ENCODE assay signal across 8 cellular contexts in genomic region chr5:112737472-112738179, GRCh38. TPM values are rescaled to one million over a fixed set of nuclear protein-coding genes. Genes with fewer than 3 reads are reported as not detected.
DNase-seq lines count a peak whose midpoint lies in the region; ATAC-seq, FAIRE-seq and TF ChIP-seq lines count a peak whose summit lies in the region.

Gene APC, plus strand, starts transcription at chr5:112737885. Its CDS starts 17,006 bp downstream, at chr5:112754891.

- H3K9me3 Mint-ChIP-seq in T-helper 2 cell treated with Interferon-gamma antibody and Interleukin-4, amounts not matched to agents 5 μg/mL and 100 μg/mL, for 36 hours, result no peaks in the 10 kb centered on the region
- no peaks in the 10 kb centered on the region for H3K9me3 Mint-ChIP-seq in astrocyte (ENCODE audit: unreplicated experiment)

- peak within 1 kb of the TSS; percentile 88 for H3K4me3 Mint-ChIP-seq in T-helper 2 cell treated with Interferon-gamma antibody and Interleukin-4, amounts not matched to agents 5 μg/mL and 100 μg/mL, for 36 hours
- H3K4me3 Mint-ChIP-seq in astrocyte (ENCODE audit: unreplicated experiment), result peak within 1 kb of the TSS; percentile 85

- peak within 1 kb of the TSS; percentile 80 for H3K27ac ChIP-seq in astrocyte (ENCODE audit: low read depth, low read length)

- peak within 1 kb of the TSS; percentile 97 for H3K4me2 ChIP-seq in astrocyte (ENCODE audit: low read length)

- H3K4me1 ChIP-seq in astrocyte (ENCODE audit: insufficient read depth, low read length), result peaks cover 21% of the 10 kb centered on the region

- H3K36me3 Mint-ChIP-seq in T-helper 2 cell treated with Interferon-gamma antibody and Interleukin-4, amounts not matched to agents 5 μg/mL and 100 μg/mL, for 36 hours (ENCODE audit: low read depth), result no peaks in the 10 kb centered on the region
- peaks cover 3% of the 10 kb centered on the region for H3K36me3 Mint-ChIP-seq in astrocyte (ENCODE audit: low read depth, unreplicated experiment)

- ATAC-seq in HG02798 (IDR thresholded peaks at IDR 0.05; ENCODE audit: poor library complexity, unreplicated experiment), result peak; percentile 100

- peak within 1 kb of the TSS; percentile 88 for H3K4me3 ChIP-seq in astrocyte (ENCODE audit: insufficient read depth, low read depth, low read length)

- peak within 1 kb of the TSS; percentile 93 for H2AFZ ChIP-seq in astrocyte (ENCODE audit: low read depth, low read length)

- H3K9me3 ChIP-seq in astrocyte (ENCODE audit: insufficient read depth, low read depth, low read length), result no peaks in the 10 kb centered on the region

- DNase-seq in GM13976 (ENCODE audit: low spot score) (peak; percentile 91), NCI-H187 treated with DMSO at 0.1 percent for 48 hours (lab: John Stamatoyannopoulos, UW) (peak; percentile 38), astrocyte (ENCODE audit: low read depth) (peak; percentile 86), hepatic stellate cell (ENCODE audit: low spot score) (peak; percentile 90), putamen (ENCODE audit: low spot score) (peak; percentile 96), urothelium cell line (ENCODE audit: low spot score) (peak; percentile 90)
- DNase-seq in T-helper 2 cell treated with Interferon-gamma antibody and Interleukin-4, amounts not matched to agents 5 μg/mL and 100 μg/mL, for 36 hours (ENCODE audit: low spot score), result peak; percentile 84

- H4K20me1 ChIP-seq in astrocyte (ENCODE audit: insufficient read depth, low read length), result peaks cover 7% of the 10 kb centered on the region

- H3K27me3 Mint-ChIP-seq in T-helper 2 cell treated with Interferon-gamma antibody and Interleukin-4, amounts not matched to agents 5 μg/mL and 100 μg/mL, for 36 hours (ENCODE audit: low read depth), result no peaks in the 10 kb centered on the region
- no peaks in the 10 kb centered on the region for H3K27me3 Mint-ChIP-seq in astrocyte (ENCODE audit: low read depth, unreplicated experiment)

- peak within 1 kb of the TSS; percentile 75 for H3K27ac Mint-ChIP-seq in T-helper 2 cell treated with Interferon-gamma antibody and Interleukin-4, amounts not matched to agents 5 μg/mL and 100 μg/mL, for 36 hours
- peak within 1 kb of the TSS; percentile 2 for H3K27ac Mint-ChIP-seq in astrocyte (ENCODE audit: unreplicated experiment)

- H3K9ac ChIP-seq in astrocyte (ENCODE audit: low read length), result peak within 1 kb of the TSS; percentile 86

- H3K79me2 ChIP-seq in astrocyte (ENCODE audit: insufficient read depth, low read length), result peaks cover 71% of the 10 kb centered on the region

- no peak for FAIRE-seq in astrocyte (lab: Jason Lieb, UNC)
- no peak for FAIRE-seq in urothelium cell line (lab: Jason Lieb, UNC)

- H3K4me1 Mint-ChIP-seq in T-helper 2 cell treated with Interferon-gamma antibody and Interleukin-4, amounts not matched to agents 5 μg/mL and 100 μg/mL, for 36 hours (ENCODE audit: low read depth), result peaks cover 13% of the 10 kb centered on the region
- peaks cover 7% of the 10 kb centered on the region for H3K4me1 Mint-ChIP-seq in astrocyte (ENCODE audit: low read depth, unreplicated experiment)

- in situ Hi-C loops in GM13976 (cut with MboI; ENCODE audit: low sequenced_read_pairs, unreplicated experiment), result no loop called here

- H3K36me3 ChIP-seq in astrocyte (ENCODE audit: insufficient read depth, low read length), result no peaks in the 10 kb centered on the region

- H3K27me3 ChIP-seq in astrocyte (ENCODE audit: insufficient read depth, low read length), result no peaks in the 10 kb centered on the region

- TF ChIP-seq CTCF in GM13976 (IDR thresholded peaks at IDR 0.05; ENCODE audit: borderline replicate concordance, control extremely low read depth, extremely low read depth, insufficient read depth, missing control alignments) (no peak), astrocyte (IDR thresholded peaks at IDR 0.05; ENCODE audit: insufficient read depth, low read depth, low read length) (no peak)

RNA-seq across cellular contexts. Expression of gene APC, which starts in this region (rescaled TPM):
- total RNA-seq in astrocyte, result 53.9 and 54.6 TPM in 2 replicates

Comparison
In these comparisons a context has a peak if more than half of its experiments do, and no peak if none do; other contexts are left out.
1. Peak in every context shown above with its lines: DNase-seq, ATAC-seq, H3K4me3 ChIP-seq and H3K27ac ChIP-seq.
2. DNase-seq: peak in every context shown above with its lines; median percentile 96 in putamen; 91 in GM13976; 90 in hepatic stellate cell; 90 in urothelium cell line; 86 in astrocyte; 84 in T-helper 2 cell treated with Interferon-gamma antibody and Interleukin-4, amounts not matched to agents 5 μg/mL and 100 μg/mL, for 36 hours; 38 in NCI-H187 treated with DMSO at 0.1 percent for 48 hours.